ENCODE assay signal across 8 cellular contexts in the genomic region with DNA sequence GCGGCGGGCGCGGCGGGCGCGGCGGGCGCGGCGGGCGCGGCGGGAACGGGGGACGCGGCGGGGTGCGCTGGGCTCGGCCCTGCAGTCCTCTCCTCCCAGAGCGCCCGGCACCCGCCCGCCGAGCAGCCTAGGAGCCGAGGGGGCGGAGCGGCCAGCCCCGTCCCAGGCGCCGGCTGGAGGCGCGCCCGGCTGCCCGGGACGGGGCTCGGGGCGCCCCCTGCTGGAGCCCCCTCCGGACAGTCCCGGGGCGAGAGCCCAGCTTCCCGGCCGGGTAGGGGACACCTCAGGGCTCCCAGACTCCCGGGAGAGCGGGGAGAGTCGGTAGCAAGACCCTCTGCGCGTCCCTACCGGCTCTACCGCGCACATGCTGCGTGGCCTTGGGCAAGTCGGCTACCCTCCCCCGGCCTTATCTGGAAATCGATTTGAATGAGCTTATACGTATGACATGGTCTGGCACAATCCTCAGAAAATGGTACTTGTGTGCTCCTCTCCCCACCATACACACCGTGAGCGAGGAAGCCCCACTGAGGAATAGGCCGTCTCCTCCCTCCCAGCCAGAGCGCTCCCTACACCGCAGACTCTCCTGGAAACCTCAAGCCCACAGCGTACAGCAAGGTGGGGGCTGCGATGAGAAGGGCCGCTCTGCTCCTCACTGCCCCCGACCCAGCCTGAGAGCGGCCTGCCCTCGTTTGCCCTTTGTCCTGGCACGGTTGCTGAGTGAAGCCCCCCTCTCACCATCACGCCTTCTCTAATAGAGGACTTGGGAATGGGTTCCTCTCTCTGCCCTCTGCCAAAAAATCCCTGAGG. TPM values are rescaled to one million over a fixed set of nuclear protein-coding genes. Genes with fewer than 3 reads are reported as not detected.
DNase-seq lines count a peak whose midpoint lies in the region; ATAC-seq lines count a peak whose summit lies in the region.

A gene (minus strand): TSS at position 139 of the 807 bp plus-strand sequence. CDS start 6,224 bp downstream, outside the sequence.

- intact Hi-C loops in right cardiac atrium (cut with DNase I) = loop anchor here in 2 of 4 donors (5.0 to 10.0 kb wide), 4 partner anchors 62 to 294 kb away; no protein-coding TSS in a partner anchor

- H3K4me1 ChIP-seq in right cardiac atrium (ENCODE audit: control insufficient read depth, insufficient read depth, low read length) (peaks cover 11% of the 10 kb centered on the region), urinary bladder (ENCODE audit: insufficient read depth) (no peaks in the 10 kb centered on the region)

- ATAC-seq in GM19025 (IDR thresholded peaks at IDR 0.05; ENCODE audit: low read depth, unreplicated experiment) = peak; percentile 71
- ATAC-seq in right cardiac atrium = peak; percentile 83 to 89

- H3K27me3 ChIP-seq in right cardiac atrium (ENCODE audit: control insufficient read depth, insufficient read depth) = no peaks in the 10 kb centered on the region

- DNase-seq in AG08396 (ENCODE audit: low spot score) (peak; percentile 95), T-helper 2 cell (peak; percentile 41 to 65 (median 48)), anterior cingulate cortex (lab: John Stamatoyannopoulos, UW) (peak in 43 of 58 donors; percentile 1 to 76 (median 49)), right cardiac atrium (peak; percentile 79 to 94 (median 91)), putamen (ENCODE audit: low spot score) (peak; percentile 79)
- peak; percentile 19 for DNase-seq in Jurkat, Clone E6-1 (ENCODE audit: low read depth, low spot score)

- WGBS in right cardiac atrium = 6% methylated on average over 54 of the region's 69 CpGs
- 7% methylated on average over 64 of the region's 69 CpGs for WGBS in urinary bladder

- no peaks in the 10 kb centered on the region for H3K9me3 ChIP-seq in right cardiac atrium (ENCODE audit: control insufficient read depth, low read length)

- H3K27ac ChIP-seq in right cardiac atrium (ENCODE audit: low read length) (peak within 1 kb of the TSS; percentile 57), urinary bladder (ENCODE audit: low read depth) (no peak within 1 kb of the TSS)

- no peaks in the 10 kb centered on the region for H3K36me3 ChIP-seq in urinary bladder (ENCODE audit: insufficient read depth)

- peak within 1 kb of the TSS; percentile 54 for H3K4me3 ChIP-seq in Jurkat, Clone E6-1 (ENCODE audit: low read length)
- peak within 1 kb of the TSS; percentile 88 for H3K4me3 ChIP-seq in right cardiac atrium (ENCODE audit: low read length)
- peak within 1 kb of the TSS; percentile 64 for H3K4me3 ChIP-seq in urinary bladder (ENCODE audit: low read depth, low read length)

RNA-seq across cellular contexts. Expression of the gene that starts here (rescaled TPM):
- not detected for polyA plus RNA-seq in Jurkat, Clone E6-1 (2012; ENCODE audit: insufficient read depth, insufficient read length)
- total RNA-seq in right cardiac atrium (10 to 100 TPM; 83.5 to 95.1 (median 88.1) TPM), urinary bladder (6.0 TPM)
- polyA plus RNA-seq in right cardiac atrium (48.8 TPM), urinary bladder (1.3 TPM)

Comparison
In these comparisons a context has a peak if more than half of its experiments do, and no peak if none do; other contexts are left out.
1. RNA of the gene that starts here (total RNA-seq): 83.5 to 95.1 TPM in right cardiac atrium; 6.0 TPM in urinary bladder (single experiment); every median in the first group is over 10 times any median in the second.
2. RNA of the gene that starts here (polyA plus RNA-seq): 48.8 TPM in right cardiac atrium (single experiment); 1.3 TPM in urinary bladder (single experiment); every median in the first group is over 10 times any median in the second.
3. DNase-seq: peak in every context shown above with its lines; median percentile 95 in AG08396; 91 in right cardiac atrium; 79 in putamen; 49 in anterior cingulate cortex; 48 in T-helper 2 cell; 19 in Jurkat, Clone E6-1.
4. Peak in every context shown above with its lines, with median percentiles within 50 percentile points of each other: H3K4me3 ChIP-seq.